Comparison of ENCODE assay signal across 13 cellular contexts in genomic region chr19:47507924-47508553, GRCh38. TPM values are rescaled to one million over a fixed set of nuclear protein-coding genes. Genes with fewer than 3 reads are reported as not detected.
A peak's percentile ranks its signal among the peaks of the same experiment; 100 is the strongest.
DNase-seq lines count a peak whose midpoint lies in the region; ATAC-seq lines count a peak whose summit lies in the region.
"Had no signal": no experiment of that assay in that cellular context is flagged by ENCODE, and none has a peak within 500 bp of the region (broad histone marks: within the 10 kb centered on the region; RNA-seq: fewer than 3 reads in every experiment).

No MANE protein-coding gene starts in this region.

- H3K36me3 ChIP-seq in H7 (replicated peaks; ENCODE audit: control insufficient read depth, insufficient read depth, low read length): peaks cover 4% of the 10 kb centered on the region; the same call in 1 of the 2 replicates

- ATAC-seq in HG02623 (IDR thresholded peaks at IDR 0.05; ENCODE audit: unreplicated experiment) (no peak), GM21367 (IDR thresholded peaks at IDR 0.05; ENCODE audit: unreplicated experiment) (no peak)
- ATAC-seq: mucosa of descending colon, PC-3, T-helper 17 cell had no signal

- H3K27ac ChIP-seq in skin epidermis: peak overlapping the region in 14 of 21 experiments; percentile 23 to 97 (median 56)

- DNase-seq in H7 (peak; percentile 74), NCI-H446 treated with DMSO at 0.1 percent for 48 hours (lab: John Stamatoyannopoulos, UW) (peak; percentile 79), head of caudate nucleus (peak in 31 of 42 donors; percentile 47 to 91 (median 64))
- DNase-seq in activated CD4-positive, alpha-beta T cell treated with anti-CD3 and anti-CD28 coated beads for 1 hour: no peak
- DNase-seq: activated naive CD4-positive, alpha-beta T cell treated with anti-CD3 and anti-CD28 coated beads, Interleukin-2, amount 10 ng/mL, durations not matched to agents 7 days and 5 days; mucosa of descending colon; NCI-H2029 treated with DMSO at 0.1 percent for 48 hours; PC-3; T-helper 17 cell had no signal

- intact Hi-C loops in head of caudate nucleus (cut with DNase I): no loop called here

- no peaks in the 10 kb centered on the region for H3K27me3 ChIP-seq in H7 (ENCODE audit: control insufficient read depth, insufficient read depth, low read length)

- H3K4me3 ChIP-seq in H7 (ENCODE audit: insufficient read depth, low read depth, low read length) (no peak overlapping the region), skin epidermis (no peak overlapping the region)
- H3K4me3 ChIP-seq: mucosa of descending colon had no signal

RNA-seq across cellular contexts. Expression of gene NAPA, which starts 6.8 kb away (rescaled TPM):
- total RNA-seq in H7 (2014; rRNA removed; shearing (Covaris generic)): 82.1 and 98.3 TPM in 2 replicates

RNA-seq across cellular contexts. Expression of gene KPTN, which starts 24.0 kb away (rescaled TPM):
- total RNA-seq in H7 (2014; rRNA removed; shearing (Covaris generic)): 9.9 and 10.5 TPM in 2 replicates

RNA-seq across cellular contexts. Expression of gene SLC8A2, which starts 36.3 kb away (rescaled TPM):
- total RNA-seq in H7 (2014; rRNA removed; shearing (Covaris generic)): 6.7 and 10.3 TPM in 2 replicates
- total RNA-seq: activated CD8-positive, alpha-beta memory T cell treated with anti-CD3 and anti-CD28 coated beads for 36 hours; T-helper 17 cell had no signal
